Comparison of ENCODE assay signal across 21 cellular contexts in the genomic region with DNA sequence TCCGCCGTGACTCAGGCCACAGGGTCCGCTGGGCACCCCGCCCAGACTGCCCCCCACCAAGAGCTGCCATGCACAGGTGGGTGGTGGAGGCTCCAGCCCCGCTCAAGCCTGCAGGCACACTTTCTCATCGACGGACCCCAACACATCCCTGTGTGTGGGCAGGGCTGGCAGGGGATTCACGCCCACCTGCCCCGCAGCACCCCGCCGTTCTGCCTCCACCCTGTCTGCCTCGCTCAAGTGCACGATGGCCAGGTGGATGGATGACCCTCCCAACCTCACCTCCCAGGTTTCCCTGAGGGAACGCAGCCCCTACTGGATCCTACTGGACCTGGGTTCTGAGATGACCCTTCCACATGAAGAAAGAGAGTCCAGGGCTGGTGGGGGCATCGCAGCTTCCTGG. TPM values are rescaled to one million over a fixed set of nuclear protein-coding genes. Genes with fewer than 3 reads are reported as not detected.
A peak's percentile ranks its signal among the peaks of the same experiment; 100 is the strongest.
DNase-seq lines count a peak whose midpoint lies in the region; ATAC-seq, FAIRE-seq and TF ChIP-seq lines count a peak whose summit lies in the region.
"Had no signal": no experiment of that assay in that cellular context is flagged by ENCODE, and none has a peak within 500 bp of the region (broad histone marks: within the 10 kb centered on the region; RNA-seq: fewer than 3 reads in every experiment).

No MANE protein-coding gene starts in this region.

- H3K4me3 Mint-ChIP-seq in natural killer cell treated with Interleukin-12 subunit alpha and Interleukin-12 subunit beta and Interleukin-15 and Interleukin-18, amount 100 ng/mL, for 72 hours, result no peak overlapping the region
- H3K4me3 Mint-ChIP-seq in natural killer cell, result no peak overlapping the region
- no peak overlapping the region for H3K4me3 Mint-ChIP-seq in effector memory CD8-positive, alpha-beta T cell
- H3K4me3 Mint-ChIP-seq: CD4-positive, alpha-beta T cell; HFFc6 had no signal

- TF ChIP-seq CTCF in natural killer cell (IDR thresholded peaks at IDR 0.05), result no peak
- no peak for TF ChIP-seq CTCF in gastroesophageal sphincter (IDR thresholded peaks at IDR 0.05)

- no peak overlapping the region for H3K4me3 ChIP-seq in gastroesophageal sphincter
- H3K4me3 ChIP-seq in small intestine (ENCODE audit: low read depth in 1 of 2, low read length in 2 of 2), result no peak overlapping the region
- H3K4me3 ChIP-seq: SJCRH30 had no signal

- H3K4me1 Mint-ChIP-seq in natural killer cell treated with Interleukin-12 subunit alpha and Interleukin-12 subunit beta and Interleukin-15 and Interleukin-18, amount 100 ng/mL, for 72 hours (ENCODE audit: low read depth in 2 of 2), result no peaks in the 10 kb centered on the region
- H3K4me1 Mint-ChIP-seq in natural killer cell, result no peaks in the 10 kb centered on the region
- peaks cover 0 to 2% of the 10 kb centered on the region in 2 donors for H3K4me1 Mint-ChIP-seq in effector memory CD8-positive, alpha-beta T cell (ENCODE audit: low read depth in 2 of 2)

- DNase-seq in natural killer cell treated with Interleukin-12 subunit alpha and Interleukin-12 subunit beta and Interleukin-15 and Interleukin-18, amount 100 ng/mL, for 72 hours (ENCODE audit: low spot score), result peak; percentile 53
- DNase-seq in natural killer cell (no peak), retina (peak; percentile 27), HCEC 1CT (no peak), small intestine (no peak)
- no peak for DNase-seq in effector memory CD8-positive, alpha-beta T cell
- DNase-seq: CD4-positive, alpha-beta T cell; COR-L47; HFFc6; Kasumi-1; NCI-H1694; NCI-H2081; NCI-H774; NK-92 treated with Interleukin-12 subunit alpha and Interleukin-12 subunit beta, amount 100 ng/mL, for 24 hours; SJCRH30 had no signal

- no peaks in the 10 kb centered on the region for H3K36me3 ChIP-seq in gastroesophageal sphincter
- H3K36me3 ChIP-seq in small intestine (ENCODE audit: control insufficient read depth in 2 of 2, insufficient read depth in 2 of 2, low read length in 2 of 2), result no peaks in the 10 kb centered on the region
- H3K36me3 ChIP-seq: BE2C, SJCRH30 had no signal

- H3K4me1 ChIP-seq in gastroesophageal sphincter, result peaks cover 0 to 36% (median 14%) of the 10 kb centered on the region in 3 donors
- no peaks in the 10 kb centered on the region for H3K4me1 ChIP-seq in small intestine (ENCODE audit: control insufficient read depth in 2 of 2, insufficient read depth in 1 of 2, low read depth in 1 of 2, low read length in 1 of 2)
- H3K4me1 ChIP-seq: SJCRH30 had no signal

- no peak for ATAC-seq in natural killer cell treated with Interleukin-12 subunit alpha and Interleukin-12 subunit beta and Interleukin-15 and Interleukin-18, amount 100 ng/mL, for 72 hours
- no peak for ATAC-seq in natural killer cell
- ATAC-seq in gastroesophageal sphincter, result no peak
- ATAC-seq in effector memory CD8-positive, alpha-beta T cell (replicated peaks), result no peak
- ATAC-seq: Panc1 had no signal

- no peak for TF ChIP-seq EP300 in gastroesophageal sphincter (IDR thresholded peaks at IDR 0.05)

- WGBS in gastroesophageal sphincter (ENCODE audit: low coverage in 1 of 2), 2 donors, result 87% methylated on average over 3 of the region's 15 CpGs; no CpG with 5 or more reads in 1 of the 2 donors
- 86 to 89% (median 86%) methylated on average over 12 to 15 of the region's 15 CpGs for WGBS in small intestine, 3 donors

- FAIRE-seq in small intestine (lab: Jason Lieb, UNC), result no peak
- FAIRE-seq: A204.1 had no signal

- no peaks in the 10 kb centered on the region for H3K27me3 Mint-ChIP-seq in natural killer cell treated with Interleukin-12 subunit alpha and Interleukin-12 subunit beta and Interleukin-15 and Interleukin-18, amount 100 ng/mL, for 72 hours
- H3K27me3 Mint-ChIP-seq in natural killer cell (ENCODE audit: low read depth in 2 of 2), result no peaks in the 10 kb centered on the region
- peaks cover 19 to 23% of the 10 kb centered on the region in 2 donors for H3K27me3 Mint-ChIP-seq in effector memory CD8-positive, alpha-beta T cell
- H3K27me3 Mint-ChIP-seq: CD4-positive, alpha-beta T cell had no signal

- intact Hi-C loops in natural killer cell (cut with micrococcal nuclease), result no loop called here

- H3K27me3 ChIP-seq in gastroesophageal sphincter, result peaks cover 92% of the 10 kb centered on the region
- H3K27me3 ChIP-seq in small intestine (ENCODE audit: control insufficient read depth in 2 of 2, insufficient read depth in 2 of 2, low read length in 2 of 2), result no peaks in the 10 kb centered on the region
- H3K27me3 ChIP-seq: BE2C had no signal

- no peak for TF ChIP-seq POLR2A in gastroesophageal sphincter (IDR thresholded peaks at IDR 0.05)

- H3K36me3 Mint-ChIP-seq in natural killer cell treated with Interleukin-12 subunit alpha and Interleukin-12 subunit beta and Interleukin-15 and Interleukin-18, amount 100 ng/mL, for 72 hours, result no peaks in the 10 kb centered on the region
- no peaks in the 10 kb centered on the region for H3K36me3 Mint-ChIP-seq in natural killer cell
- H3K36me3 Mint-ChIP-seq in effector memory CD8-positive, alpha-beta T cell (ENCODE audit: insufficient read depth), result no peaks in the 10 kb centered on the region

- H3K27ac Mint-ChIP-seq in natural killer cell treated with Interleukin-12 subunit alpha and Interleukin-12 subunit beta and Interleukin-15 and Interleukin-18, amount 100 ng/mL, for 72 hours, result no peak overlapping the region
- no peak overlapping the region for H3K27ac Mint-ChIP-seq in natural killer cell
- no peak overlapping the region for H3K27ac Mint-ChIP-seq in effector memory CD8-positive, alpha-beta T cell
- H3K27ac Mint-ChIP-seq: CD4-positive, alpha-beta T cell; HFFc6 had no signal

- no peaks in the 10 kb centered on the region for H3K9me3 Mint-ChIP-seq in natural killer cell treated with Interleukin-12 subunit alpha and Interleukin-12 subunit beta and Interleukin-15 and Interleukin-18, amount 100 ng/mL, for 72 hours
- no peaks in the 10 kb centered on the region for H3K9me3 Mint-ChIP-seq in natural killer cell
- no peaks in the 10 kb centered on the region for H3K9me3 Mint-ChIP-seq in effector memory CD8-positive, alpha-beta T cell
- H3K9me3 Mint-ChIP-seq: CD4-positive, alpha-beta T cell; HFFc6 had no signal

- peak overlapping the region in 3 of 4 donors; percentile 17 to 34 (median 19) for H3K27ac ChIP-seq in gastroesophageal sphincter
- H3K27ac ChIP-seq in small intestine (ENCODE audit: low read depth in 1 of 2, low read length in 1 of 2), result no peak overlapping the region
- H3K27ac ChIP-seq: SJCRH30 had no signal

- no peaks in the 10 kb centered on the region for H3K9me3 ChIP-seq in gastroesophageal sphincter
- H3K9me3 ChIP-seq in small intestine (ENCODE audit: control insufficient read depth, low read depth), result no peaks in the 10 kb centered on the region
- H3K9me3 ChIP-seq: BE2C, SJCRH30 had no signal

RNA-seq across cellular contexts. Expression of gene FCN1, which starts 26.1 kb away (rescaled TPM):
- total RNA-seq in natural killer cell treated with Interleukin-12 subunit alpha and Interleukin-12 subunit beta and Interleukin-15 and Interleukin-18, amount 100 ng/mL, for 72 hours, result not detected
- 10 to 100 TPM; 22.7 to 70.3 (median 26.9) TPM for total RNA-seq in natural killer cell
- total RNA-seq in gastroesophageal sphincter, result 1 to 10 TPM in 3 of 4 donors, under 1 TPM in 1; 0.31 to 9.4 (median 3.2) TPM
- under 1 TPM in 1 of 3 donors, not detected in 2; 0.94 TPM for polyA plus RNA-seq in small intestine
- total RNA-seq: H4, HFFc6, MCF 10A, SJCRH30 had no signal

Comparison
In these comparisons a context has a peak if more than half of its experiments do, and no peak if none do; other contexts are left out.
1. DNase-seq: peak in natural killer cell treated with Interleukin-12 subunit alpha and Interleukin-12 subunit beta and Interleukin-15 and Interleukin-18, amount 100 ng/mL, for 72 hours (single experiment) and retina (single experiment); none in natural killer cell (single experiment), HCEC 1CT (single experiment), small intestine (single experiment) and effector memory CD8-positive, alpha-beta T cell (0 of 3).
2. H3K27ac ChIP-seq: peak in gastroesophageal sphincter (3 of 4); none in small intestine (0 of 2).